In genomic region chr3:50258979-50259378, GRCh38 we compare ENCODE assay signal across 13 cellular contexts. TPM values are rescaled to one million over a fixed set of nuclear protein-coding genes. Genes with fewer than 3 reads are reported as not detected.
DNase-seq lines count a peak whose midpoint lies in the region; ATAC-seq and TF ChIP-seq lines count a peak whose summit lies in the region.
"Had no signal": no experiment of that assay in that cellular context is flagged by ENCODE, and none has a peak within 500 bp of the region (broad histone marks: within the 10 kb centered on the region; RNA-seq: fewer than 3 reads in every experiment).

No MANE protein-coding gene starts in this region.

- H3K4me1 ChIP-seq in mammary epithelial cell (ENCODE audit: insufficient read depth, low read length) = peaks cover 36% of the 10 kb centered on the region
- peaks cover 28 to 59% of the 10 kb centered on the region in 2 donors for H3K4me1 ChIP-seq in thoracic aorta (ENCODE audit: control insufficient read depth in 1 of 2, low read depth in 2 of 2)

- H2AFZ ChIP-seq in mammary epithelial cell (ENCODE audit: low read depth, low read length) (no peak overlapping the region), neural cell (ENCODE audit: low read depth, low read length) (no peak overlapping the region)

- H3K9me3 ChIP-seq in mammary epithelial cell (replicated peaks; ENCODE audit: insufficient read depth, low read length) (no peaks in the 10 kb centered on the region), neural cell (ENCODE audit: low read length) (no peaks in the 10 kb centered on the region), thoracic aorta (no peaks in the 10 kb centered on the region)

- WGBS in mammary epithelial cell (ENCODE audit: low coverage, missing lambda C conversion rate) = 42% methylated on average over 11 of the region's 16 CpGs

- BruUV-seq in mammary epithelial cell (replicated peaks; lab: Mats Ljungman, UMichigan) = no TSS peak

- TF ChIP-seq EP300 in neural cell (conservative IDR thresholded peaks at IDR 0.05; ENCODE audit: poor library complexity, severe bottlenecking) = no peak

- H3K27me3 Mint-ChIP-seq in activated CD4-positive, alpha-beta T cell treated with anti-CD3 and anti-CD28 coated beads, Interleukin-2, amount 10 ng/mL, durations not matched to agents 24 days and 14 days = no peaks in the 10 kb centered on the region
- H3K27me3 Mint-ChIP-seq: IgD-negative memory B cell had no signal

- DNase-seq in activated CD4-positive, alpha-beta T cell treated with anti-CD3 and anti-CD28 coated beads, Interleukin-2, amount 10 ng/mL, durations not matched to agents 24 days and 14 days = no peak
- no peak for DNase-seq in activated CD4-positive, alpha-beta T cell treated with anti-CD3 and anti-CD28 coated beads for 1 hour
- DNase-seq in mammary epithelial cell (no peak), thoracic aorta (ENCODE audit: low spot score) (no peak)
- DNase-seq in stimulated activated CD4-positive, alpha-beta T cell treated with anti-CD3 and anti-CD28 coated beads, Interleukin-4, amount 100 ng/mL, for 4 hours = no peak
- no peak for DNase-seq in stimulated activated CD4-positive, alpha-beta T cell treated with anti-CD3 and anti-CD28 coated beads, Interleukin-4, amount 100 ng/mL, for 1 hour
- DNase-seq: activated effector memory CD4-positive, alpha-beta T cell treated with anti-CD3 and anti-CD28 coated beads, Interleukin-2, amount 50 U/mL, for 16 hours; DMS79; NCI-H2029 had no signal

- no peaks in the 10 kb centered on the region for H3K9me2 ChIP-seq in neural cell (ENCODE audit: insufficient read depth, low read length)

- TF ChIP-seq CTCF in mammary epithelial cell (conservative IDR thresholded peaks at IDR 0.05 in 1 of 2, IDR thresholded peaks at IDR 0.05 in 1 of 2; ENCODE audit: extremely low read depth in 1 of 2, insufficient read depth in 1 of 2, low read depth in 1 of 2, low read length in 2 of 2) (no peak), neural cell (IDR thresholded peaks at IDR 0.05; ENCODE audit: poor library complexity, severe bottlenecking) (no peak), thoracic aorta (IDR thresholded peaks at IDR 0.05) (no peak)

- H3K4me3 ChIP-seq in mammary epithelial cell (replicated peaks in 1 of 3; ENCODE audit: insufficient read depth in 1 of 3, low read depth in 2 of 3, low read length in 3 of 3) (no peak overlapping the region), neural cell (ENCODE audit: low read length) (no peak overlapping the region), thoracic aorta (no peak overlapping the region)

- intact Hi-C loops in activated CD4-positive, alpha-beta T cell treated with anti-CD3 and anti-CD28 coated beads, Interleukin-2, amount 10 ng/mL, durations not matched to agents 24 days and 14 days (cut with micrococcal nuclease) = no loop called here
- intact Hi-C loops in mammary epithelial cell (cut with micrococcal nuclease) = no loop called here

- H3K36me3 ChIP-seq in mammary epithelial cell (ENCODE audit: insufficient read depth, low read length) (peaks cover 18% of the 10 kb centered on the region), neural cell (ENCODE audit: insufficient read depth, low read length) (peaks cover 5% of the 10 kb centered on the region), thoracic aorta (peaks cover 35% of the 10 kb centered on the region)

- ATAC-seq in thoracic aorta (ENCODE audit: insufficient number of reproducible peaks, low FRiP score, low read depth) (no peak), HG02970 (IDR thresholded peaks at IDR 0.05; ENCODE audit: low FRiP score, unreplicated experiment) (no peak)

- H4K20me1 ChIP-seq in mammary epithelial cell (ENCODE audit: insufficient read depth, low read length) (no peaks in the 10 kb centered on the region), neural cell (ENCODE audit: insufficient read depth) (no peaks in the 10 kb centered on the region)

- peaks cover 5% of the 10 kb centered on the region for H3F3A ChIP-seq in neural cell (ENCODE audit: insufficient read depth, low read length, poor library complexity, severe bottlenecking)

- H3K4me3 Mint-ChIP-seq in activated CD4-positive, alpha-beta T cell treated with anti-CD3 and anti-CD28 coated beads, Interleukin-2, amount 10 ng/mL, durations not matched to agents 24 days and 14 days = peak overlapping the region; percentile 21

- peaks cover 15% of the 10 kb centered on the region for H3K79me2 ChIP-seq in mammary epithelial cell (ENCODE audit: insufficient read depth, low read length)
- H3K79me2 ChIP-seq in neural cell (replicated peaks; ENCODE audit: insufficient read depth, low read length) = no peaks in the 10 kb centered on the region

- H3K4me1 Mint-ChIP-seq in activated CD4-positive, alpha-beta T cell treated with anti-CD3 and anti-CD28 coated beads, Interleukin-2, amount 10 ng/mL, durations not matched to agents 24 days and 14 days = peaks cover 5% of the 10 kb centered on the region

- no peak overlapping the region for H3K27ac Mint-ChIP-seq in activated CD4-positive, alpha-beta T cell treated with anti-CD3 and anti-CD28 coated beads, Interleukin-2, amount 10 ng/mL, durations not matched to agents 24 days and 14 days

- H3K27ac ChIP-seq in mammary epithelial cell (ENCODE audit: insufficient read depth, low read depth, low read length) (peak overlapping the region; percentile 32), neural cell (ENCODE audit: low read length) (no peak overlapping the region), thoracic aorta (peak overlapping the region; percentile 97 to 98)

- H3K27me3 ChIP-seq in mammary epithelial cell (ENCODE audit: insufficient read depth, low read length) (no peaks in the 10 kb centered on the region), neural cell (ENCODE audit: insufficient read depth, low read depth, low read length) (no peaks in the 10 kb centered on the region), thoracic aorta (replicated peaks; ENCODE audit: insufficient read depth) (no peaks in the 10 kb centered on the region)

- dilution Hi-C loops in mammary epithelial cell (cut with HindIII; ENCODE audit: low sequenced_read_pairs) = no loop called here

- TF ChIP-seq RAD21 in neural cell (conservative IDR thresholded peaks at IDR 0.05) = no peak

- no peak overlapping the region for H3K4me2 ChIP-seq in mammary epithelial cell (ENCODE audit: insufficient read depth, low read depth, low read length)
- H3K4me2 ChIP-seq in neural cell (ENCODE audit: low read length) = no peak overlapping the region

- no peaks in the 10 kb centered on the region for H3K9me3 Mint-ChIP-seq in activated CD4-positive, alpha-beta T cell treated with anti-CD3 and anti-CD28 coated beads, Interleukin-2, amount 10 ng/mL, durations not matched to agents 24 days and 14 days
- H3K9me3 Mint-ChIP-seq: IgD-negative memory B cell had no signal

- H3K9ac ChIP-seq in mammary epithelial cell (ENCODE audit: insufficient read depth, low read length) = no peak overlapping the region
- peak overlapping the region; percentile 95 for H3K9ac ChIP-seq in neural cell (ENCODE audit: low read length)

- CTCF ChIA-PET in mammary epithelial cell (lab: Charles Lee; ENCODE audit: low non-redundant PET) = no interaction called here

- in situ Hi-C loops in mammary epithelial cell (cut with MboI; ENCODE audit: low sequenced_read_pairs in 2 of 2) = no loop called here

- peaks cover 26% of the 10 kb centered on the region for H3K36me3 Mint-ChIP-seq in activated CD4-positive, alpha-beta T cell treated with anti-CD3 and anti-CD28 coated beads, Interleukin-2, amount 10 ng/mL, durations not matched to agents 24 days and 14 days (ENCODE audit: low read depth)
- H3K36me3 Mint-ChIP-seq: IgD-negative memory B cell had no signal

RNA-seq across cellular contexts. Expression of gene SEMA3B, which starts 10.0 kb away (rescaled TPM):
- total RNA-seq in activated CD4-positive, alpha-beta T cell treated with anti-CD3 and anti-CD28 coated beads, Interleukin-2, amount 10 ng/mL, durations not matched to agents 24 days and 14 days = 0.45 and 0.82 TPM in 2 replicates
- total RNA-seq in mammary epithelial cell (10 to 100 TPM in 1 of 2 donors, 1 to 10 TPM in 1; 4.3 to 15.5 TPM), thoracic aorta (10 to 100 TPM; 53.6 to 57.2 TPM)
- polyA plus RNA-seq in mammary epithelial cell (8.4 TPM), neural cell (7.8 and 9.6 TPM in 2 replicates)
- polyA minus RNA-seq in mammary epithelial cell (0.31 TPM), neural cell (2.2 and 3.4 TPM in 2 replicates)
- polyA plus RNA-seq: IgD-negative memory B cell had no signal

RNA-seq across cellular contexts. Expression of gene LSMEM2, which starts 19.9 kb away (rescaled TPM):
- not detected in 2 replicates for total RNA-seq in activated CD4-positive, alpha-beta T cell treated with anti-CD3 and anti-CD28 coated beads, Interleukin-2, amount 10 ng/mL, durations not matched to agents 24 days and 14 days
- total RNA-seq in mammary epithelial cell (under 1 TPM in 1 of 2 donors, not detected in 1; 0.19 TPM), thoracic aorta (not detected)
- polyA plus RNA-seq in mammary epithelial cell (0.05 TPM), neural cell (not detected in 2 replicates)
- polyA minus RNA-seq in mammary epithelial cell (not detected), neural cell (not detected in 2 replicates)
- total RNA-seq: A673 had no signal

RNA-seq across cellular contexts. Expression of gene GNAI2, which starts 23.0 kb away (rescaled TPM):
- total RNA-seq in activated CD4-positive, alpha-beta T cell treated with anti-CD3 and anti-CD28 coated beads, Interleukin-2, amount 10 ng/mL, durations not matched to agents 24 days and 14 days = 225 and 232 TPM in 2 replicates
- total RNA-seq in mammary epithelial cell (100 to 1,000 TPM; 176 to 235 TPM), thoracic aorta (100 to 1,000 TPM; 183 to 337 TPM)
- polyA plus RNA-seq in mammary epithelial cell (511 TPM), neural cell (81.6 and 101 TPM in 2 replicates)
- polyA minus RNA-seq in mammary epithelial cell (320 TPM), neural cell (79.0 and 79.4 TPM in 2 replicates)

RNA-seq across cellular contexts. Expression of gene IFRD2, which starts 33.2 kb away (rescaled TPM):
- total RNA-seq in activated CD4-positive, alpha-beta T cell treated with anti-CD3 and anti-CD28 coated beads, Interleukin-2, amount 10 ng/mL, durations not matched to agents 24 days and 14 days = 231 and 233 TPM in 2 replicates
- 100 to 1,000 TPM in 1 of 2 donors, 10 to 100 TPM in 1; 65.5 to 117 TPM for total RNA-seq in mammary epithelial cell
- polyA plus RNA-seq in mammary epithelial cell = 122 TPM
- 94.5 TPM for polyA minus RNA-seq in mammary epithelial cell
- polyA plus RNA-seq in neural cell = 41.8 and 76.4 TPM in 2 replicates
- 10.1 and 21.4 TPM in 2 replicates for polyA minus RNA-seq in neural cell
- total RNA-seq in thoracic aorta = 100 to 1,000 TPM in 1 of 2 donors, 10 to 100 TPM in 1; 43.3 to 118 TPM

RNA-seq across cellular contexts. Expression of gene HYAL3, which starts 40.2 kb away (rescaled TPM):
- 7.1 and 7.3 TPM in 2 replicates for total RNA-seq in activated CD4-positive, alpha-beta T cell treated with anti-CD3 and anti-CD28 coated beads, Interleukin-2, amount 10 ng/mL, durations not matched to agents 24 days and 14 days
- total RNA-seq in mammary epithelial cell (10 to 100 TPM in 1 of 2 donors, 1 to 10 TPM in 1; 9.7 to 12.7 TPM), thoracic aorta (1 to 10 TPM in 1 of 2 donors, under 1 TPM in 1; 0.35 to 1.4 TPM)
- polyA plus RNA-seq in mammary epithelial cell (23.8 TPM), neural cell (8.8 and 9.1 TPM in 2 replicates)
- polyA minus RNA-seq in mammary epithelial cell (12.6 TPM), neural cell (2.7 and 6.1 TPM in 2 replicates)
